In the genomic region with DNA sequence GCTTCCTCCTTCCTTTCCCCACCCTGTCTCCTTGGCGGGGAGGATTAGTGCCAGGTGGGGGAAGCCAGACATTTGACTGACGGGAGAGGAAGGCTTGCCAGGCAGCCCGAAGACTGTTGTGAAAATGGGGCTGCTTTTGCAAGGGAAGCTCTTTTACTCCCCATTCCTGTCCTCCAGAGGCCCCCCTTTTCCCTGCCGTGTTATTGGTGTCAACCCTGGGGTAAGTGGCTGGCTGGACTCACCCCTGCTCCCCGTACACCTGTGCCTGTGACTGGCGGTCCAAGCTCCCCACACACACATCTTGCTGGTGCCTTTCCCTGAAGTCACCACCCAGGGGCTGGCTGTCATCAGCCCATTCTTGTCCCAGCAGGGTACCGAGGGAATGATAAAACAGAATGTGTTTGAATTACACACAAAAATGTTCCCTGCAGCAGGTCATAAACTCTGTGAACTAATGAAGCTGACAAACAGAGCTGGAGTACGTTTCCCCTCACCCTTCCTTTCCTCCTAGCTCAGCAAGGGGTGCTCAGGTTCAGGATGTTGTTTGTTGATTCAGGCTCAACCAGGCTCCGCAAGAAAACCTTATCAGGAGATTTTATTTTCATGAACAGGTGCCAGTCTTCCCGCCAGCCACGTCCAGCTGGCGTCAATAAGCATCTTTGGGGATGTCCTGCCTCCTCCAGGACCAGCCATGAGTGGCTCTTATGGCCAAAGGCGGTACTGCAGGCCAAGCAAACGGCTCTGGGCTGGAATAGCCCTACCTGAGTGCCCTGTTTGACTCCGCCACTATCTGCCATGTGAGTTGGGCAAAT, we compare ENCODE assay signal across 6 cellular contexts. TPM values are rescaled to one million over a fixed set of nuclear protein-coding genes. Genes with fewer than 3 reads are reported as not detected.
DNase-seq lines count a peak whose midpoint lies in the region; ATAC-seq and TF ChIP-seq lines count a peak whose summit lies in the region.

No MANE protein-coding gene starts in this region.

- no peak overlapping the region for H3K27ac ChIP-seq in CD4-positive, alpha-beta T cell (ENCODE audit: low read depth, low read length)
- H3K27ac ChIP-seq in left lung = peak overlapping the region in 1 of 2 donors; percentile 7

- no peak for DNase-seq in CD4-positive, alpha-beta T cell
- DNase-seq in HuH-7 (ENCODE audit: low spot score) (peak; percentile 85), left lung (peak in 1 of 2 donors; percentile 76), epidermal melanocyte (ENCODE audit: insufficient read length, low spot score) (no peak)

- peaks cover 0 to 34% of the 10 kb centered on the region in 2 donors for H3K36me3 ChIP-seq in left lung

- no peak for ATAC-seq in CD4-positive, alpha-beta T cell (ENCODE audit: poor library complexity)
- ATAC-seq in left lung (peak; percentile 66), HG03460 (IDR thresholded peaks at IDR 0.05; ENCODE audit: unreplicated experiment) (no peak)

- H3K9me3 Mint-ChIP-seq in CD4-positive, alpha-beta T cell = no peaks in the 10 kb centered on the region

- peaks cover 6% of the 10 kb centered on the region for H3K36me3 Mint-ChIP-seq in CD4-positive, alpha-beta T cell (ENCODE audit: low read depth)

- peaks cover 5 to 43% of the 10 kb centered on the region in 2 donors for H3K4me1 ChIP-seq in left lung

- H3K27me3 Mint-ChIP-seq in CD4-positive, alpha-beta T cell = no peaks in the 10 kb centered on the region

- POLR2A ChIA-PET in CD4-positive, alpha-beta T cell (lab: Charles Lee) = interaction anchor here (1.3 kb wide), 1 partner anchor 9 kb away, joined by 3 read pairs; no protein-coding TSS in a partner anchor

- CTCF ChIA-PET in CD4-positive, alpha-beta T cell (lab: Charles Lee) = interaction anchor here (0.7 to 2.3 kb wide), 4 partner anchors 8 to 96 kb away, joined by 3 to 10 read pairs (median 4); no protein-coding TSS in a partner anchor

- H3K27me3 ChIP-seq in CD4-positive, alpha-beta T cell (ENCODE audit: control insufficient read depth, insufficient read depth, low read length) = no peaks in the 10 kb centered on the region
- no peaks in the 10 kb centered on the region for H3K27me3 ChIP-seq in left lung

- H3K4me3 ChIP-seq in WI38 (ENCODE audit: low read depth, low read length) = no peak overlapping the region
- H3K4me3 ChIP-seq in left lung = no peak overlapping the region

- peak; percentile 39 for TF ChIP-seq CTCF in CD4-positive, alpha-beta T cell (IDR thresholded peaks at IDR 0.05)
- TF ChIP-seq CTCF in WI38 (IDR thresholded peaks at IDR 0.05; ENCODE audit: low read depth, low read length) (peak; percentile 93), left lung (IDR thresholded peaks at IDR 0.05) (peak; percentile 65 to 88)

- no peak overlapping the region for H3K27ac Mint-ChIP-seq in CD4-positive, alpha-beta T cell

- no peak overlapping the region for H3K4me3 Mint-ChIP-seq in CD4-positive, alpha-beta T cell

- no peaks in the 10 kb centered on the region for H3K9me3 ChIP-seq in CD4-positive, alpha-beta T cell (ENCODE audit: control insufficient read depth, low read length)
- H3K9me3 ChIP-seq in left lung = no peaks in the 10 kb centered on the region

- intact Hi-C loops in CD4-positive, alpha-beta T cell (cut with DNase I, micrococcal nuclease) = loop anchor here in 1 of 2 experiments (5.0 kb wide), 1 partner anchor 43 kb away; no protein-coding TSS in a partner anchor
- intact Hi-C loops in left lung (cut with DNase I) = no loop called here

- peaks cover 10% of the 10 kb centered on the region for H3K4me1 Mint-ChIP-seq in CD4-positive, alpha-beta T cell (ENCODE audit: low read depth)

RNA-seq across cellular contexts. Expression of a gene that starts 4.3 kb away (rescaled TPM):
- 1 to 10 TPM; 4.1 to 4.8 TPM for total RNA-seq in CD4-positive, alpha-beta T cell
- 10 to 100 TPM; 18.3 to 19.3 TPM for total RNA-seq in left lung

RNA-seq across cellular contexts. Expression of a gene that starts 17.7 kb away (rescaled TPM):
- 10 to 100 TPM in 1 of 2 experiments, 1 to 10 TPM in 1; 9.2 to 11.0 TPM for total RNA-seq in CD4-positive, alpha-beta T cell
- total RNA-seq in left lung = 10 to 100 TPM; 36.8 to 45.1 TPM

RNA-seq across cellular contexts. Expression of a gene that starts 26.1 kb away (rescaled TPM):
- total RNA-seq in CD4-positive, alpha-beta T cell = 10 to 100 TPM; 14.1 to 16.1 TPM
- total RNA-seq in left lung = 10 to 100 TPM; 26.0 to 39.9 TPM

RNA-seq across cellular contexts. Expression of a gene that starts 48.8 kb away (rescaled TPM):
- 10 to 100 TPM; 21.3 to 25.5 TPM for total RNA-seq in CD4-positive, alpha-beta T cell
- 10 to 100 TPM; 65.0 to 97.8 TPM for total RNA-seq in left lung

RNA-seq across cellular contexts. Expression of a gene that starts 58.5 kb away (rescaled TPM):
- total RNA-seq in CD4-positive, alpha-beta T cell = 10 to 100 TPM; 26.1 to 28.0 TPM
- total RNA-seq in left lung = 10 to 100 TPM; 20.6 to 20.8 TPM

Comparison
In these comparisons a context has a peak if more than half of its experiments do, and no peak if none do; other contexts are left out.
1. CTCF ChIP-seq: peak in every context shown above with its lines; median percentile 93 in WI38; 76 in left lung; 39 in CD4-positive, alpha-beta T cell.